In genomic region chr17:7929158-7930029, GRCh38 we compare ENCODE assay signal across 9 cellular contexts. TPM values are rescaled to one million over a fixed set of nuclear protein-coding genes. Genes with fewer than 3 reads are reported as not detected.
DNase-seq lines count a peak whose midpoint lies in the region; ATAC-seq and TF ChIP-seq lines count a peak whose summit lies in the region.
"Had no signal": no experiment of that assay in that cellular context is flagged by ENCODE, and none has a peak within 500 bp of the region (broad histone marks: within the 10 kb centered on the region; RNA-seq: fewer than 3 reads in every experiment).

KCNAB3 (minus strand) TSS chr17:7929856; CDS start chr17:7929435, 421 bp downstream.

- no peaks in the 10 kb centered on the region for H3K9me2 ChIP-seq in MM.1S (replicated peaks; ENCODE audit: insufficient read depth, low read length)

- peaks cover 23% of the 10 kb centered on the region for H3K79me2 ChIP-seq in MM.1S (ENCODE audit: low read length)

- no peaks in the 10 kb centered on the region for H4K20me1 ChIP-seq in MM.1S (ENCODE audit: insufficient read depth, low read length)

- H3K9ac ChIP-seq in MM.1S (ENCODE audit: low read length): no peak within 1 kb of the TSS

- ATAC-seq in SK-N-SH treated with all-trans-retinoic acid at 6 μM for 48 hours: peak; percentile 75
- ATAC-seq: Panc1 had no signal

- DNase-seq in GM12865 (ENCODE audit: low read depth) (peak; percentile 84), cardiac fibroblast (ENCODE audit: low read depth in 2 of 2) (peak; percentile 69 to 80), kidney epithelial cell (ENCODE audit: low read depth) (no peak), WERI-Rb-1 (no peak), NCI-H2227 treated with DMSO at 0.1 percent for 48 hours (lab: John Stamatoyannopoulos, UW) (no peak), MM.1S (no peak)
- DNase-seq in stimulated activated naive CD4-positive, alpha-beta T cell (lab: John Stamatoyannopoulos, UW): peak in 5 of 6 experiments; percentile 10 to 33 (median 13)

- H3K27me3 ChIP-seq in kidney epithelial cell (ENCODE audit: control insufficient read depth, insufficient read depth, low read length) (no peaks in the 10 kb centered on the region), WERI-Rb-1 (ENCODE audit: insufficient read depth, low read depth, severe bottlenecking) (no peaks in the 10 kb centered on the region), MM.1S (replicated peaks; ENCODE audit: insufficient read depth, low read length) (no peaks in the 10 kb centered on the region)

- H3K36me3 ChIP-seq in kidney epithelial cell (ENCODE audit: control insufficient read depth, insufficient read depth, low read length) (no peaks in the 10 kb centered on the region), WERI-Rb-1 (peaks cover 14% of the 10 kb centered on the region), MM.1S (replicated peaks; ENCODE audit: insufficient read depth, low read length) (no peaks in the 10 kb centered on the region)

- no peaks in the 10 kb centered on the region for H3F3A ChIP-seq in MM.1S (ENCODE audit: insufficient read depth, low read length)

- no peak within 1 kb of the TSS; the same call in 1 of the 2 replicates for H3K4me2 ChIP-seq in MM.1S (ENCODE audit: low read depth, low read length)

- H3K27ac ChIP-seq in WERI-Rb-1 (no peak within 1 kb of the TSS), MM.1S (ENCODE audit: low read length) (no peak within 1 kb of the TSS)

- H3K4me3 ChIP-seq in GM12865 (ENCODE audit: low read depth, low read length): no peak within 1 kb of the TSS
- peak within 1 kb of the TSS; percentile 42 to 45 for H3K4me3 ChIP-seq in cardiac fibroblast (replicated peaks in 1 of 2; ENCODE audit: low read depth in 2 of 2, low read length in 2 of 2)
- H3K4me3 ChIP-seq in kidney epithelial cell (ENCODE audit: low read depth, low read length): peak within 1 kb of the TSS; percentile 40
- H3K4me3 ChIP-seq in WERI-Rb-1 (ENCODE audit: low read depth, low read length): no peak within 1 kb of the TSS
- no peak within 1 kb of the TSS for H3K4me3 ChIP-seq in MM.1S (ENCODE audit: low read length)

- no peak within 1 kb of the TSS for H2AFZ ChIP-seq in MM.1S (ENCODE audit: low read length)

- TF ChIP-seq CTCF in GM12865 (IDR thresholded peaks at IDR 0.05; ENCODE audit: insufficient read depth, low read depth, low read length, missing control alignments) (no peak), cardiac fibroblast (IDR thresholded peaks at IDR 0.05; ENCODE audit: low read depth, low read length) (no peak), kidney epithelial cell (IDR thresholded peaks at IDR 0.05; ENCODE audit: insufficient read depth, low read length, poor library complexity, severe bottlenecking) (no peak), WERI-Rb-1 (IDR thresholded peaks at IDR 0.05; ENCODE audit: low read depth, low read length) (no peak), MM.1S (IDR thresholded peaks at IDR 0.05; ENCODE audit: low read length) (no peak)

- H3K9me3 ChIP-seq in WERI-Rb-1 (ENCODE audit: severe bottlenecking) (no peaks in the 10 kb centered on the region), MM.1S (replicated peaks; ENCODE audit: insufficient read depth, low read length) (no peaks in the 10 kb centered on the region)

- H3K4me1 ChIP-seq in MM.1S (ENCODE audit: low read length): peaks cover 11% of the 10 kb centered on the region

TF ChIP-seq in SK-N-SH treated with all-trans-retinoic acid at 6 μM for 48 hours, 23 proteins besides CTCF, POLR2A, EP300 and RAD21:
- TF ChIP-seq RARB (CRISPR knock-in tag; IDR thresholded peaks at IDR 0.05): no peak
TF ChIP-seq in SK-N-SH treated with all-trans-retinoic acid at 6 μM for 48 hours: peak in this region for 0.

RNA-seq across cellular contexts. Expression of gene KCNAB3, which starts in this region (rescaled TPM):
- 0.29 and 0.62 TPM in 2 replicates for total RNA-seq in kidney epithelial cell

Comparison
In these comparisons a context has a peak if more than half of its experiments do, and no peak if none do; other contexts are left out.
1. DNase-seq: peak in GM12865 (single experiment), cardiac fibroblast (2 of 2) and stimulated activated naive CD4-positive, alpha-beta T cell (5 of 6); none in kidney epithelial cell (single experiment), WERI-Rb-1 (single experiment), NCI-H2227 treated with DMSO at 0.1 percent for 48 hours (single experiment) and MM.1S (single experiment).
2. H3K4me3 ChIP-seq: peak in cardiac fibroblast (2 of 2) and kidney epithelial cell (single experiment); none in GM12865 (single experiment), WERI-Rb-1 (single experiment) and MM.1S (single experiment).